In genomic region chr2:76953733-76954347, GRCh38 we compare ENCODE assay signal across 8 cellular contexts.
DNase-seq lines count a peak whose midpoint lies in the region; ATAC-seq lines count a peak whose summit lies in the region.

No MANE protein-coding gene starts in this region.

- WGBS in mesenchymal stem cell, result 59% methylated on average over 2 of the region's 3 CpGs

- no peak overlapping the region for H2BK15ac ChIP-seq in mesenchymal stem cell (ENCODE audit: low read depth, poor library complexity, severe bottlenecking)

- H2BK5ac ChIP-seq in mesenchymal stem cell (ENCODE audit: low read depth, low read length, poor library complexity, severe bottlenecking), result no peak overlapping the region

- H3K27me3 Mint-ChIP-seq in activated CD4-positive, alpha-beta T cell treated with anti-CD3 and anti-CD28 coated beads, Interleukin-2, amount 10 ng/mL, durations not matched to agents 7 days and 5 days, result no peaks in the 10 kb centered on the region
- H3K27me3 Mint-ChIP-seq in T-helper 17 cell, result no peaks in the 10 kb centered on the region

- no peak overlapping the region for H2AFZ ChIP-seq in mesenchymal stem cell (ENCODE audit: low read depth, low read length)

- no peak overlapping the region for H3K27ac ChIP-seq in mesenchymal stem cell (ENCODE audit: low read length, poor library complexity, severe bottlenecking)

- no peak overlapping the region for H3K9ac ChIP-seq in mesenchymal stem cell (ENCODE audit: low read length)

- H3K27me3 ChIP-seq in mesenchymal stem cell (ENCODE audit: control insufficient read depth in 1 of 2, insufficient read depth in 1 of 2, low read length in 2 of 2), result no peaks in the 10 kb centered on the region

- POLR2A ChIA-PET in activated CD4-positive, alpha-beta T cell treated with anti-CD3 and anti-CD28 coated beads, Interleukin-2, amount 10 ng/mL, durations not matched to agents 7 days and 5 days (lab: Charles Lee), result no interaction called here

- H4K8ac ChIP-seq in mesenchymal stem cell (ENCODE audit: low read length), result no peak overlapping the region

- peak; percentile 77 for ATAC-seq in HG03442 (IDR thresholded peaks at IDR 0.05; ENCODE audit: unreplicated experiment)
- no peak for ATAC-seq in T-helper 17 cell

- no peak overlapping the region for H3K23ac ChIP-seq in mesenchymal stem cell (ENCODE audit: low read length in 2 of 2)

- no peak overlapping the region for H3K4me3 Mint-ChIP-seq in activated CD4-positive, alpha-beta T cell treated with anti-CD3 and anti-CD28 coated beads, Interleukin-2, amount 10 ng/mL, durations not matched to agents 7 days and 5 days
- no peak overlapping the region for H3K4me3 Mint-ChIP-seq in T-helper 17 cell

- no peaks in the 10 kb centered on the region for H3K4me1 Mint-ChIP-seq in activated CD4-positive, alpha-beta T cell treated with anti-CD3 and anti-CD28 coated beads, Interleukin-2, amount 10 ng/mL, durations not matched to agents 7 days and 5 days
- H3K4me1 Mint-ChIP-seq in T-helper 17 cell, result no peaks in the 10 kb centered on the region

- no peak overlapping the region for H2BK120ac ChIP-seq in mesenchymal stem cell (ENCODE audit: low read depth, low read length)

- no peak overlapping the region for H2AK5ac ChIP-seq in mesenchymal stem cell (ENCODE audit: low read length, severe bottlenecking)

- H4K91ac ChIP-seq in mesenchymal stem cell (ENCODE audit: low read length), result no peak overlapping the region

- H3K18ac ChIP-seq in mesenchymal stem cell (ENCODE audit: low read depth in 1 of 2, low read length in 2 of 2), result no peak overlapping the region

- no peaks in the 10 kb centered on the region for H3K36me3 Mint-ChIP-seq in activated CD4-positive, alpha-beta T cell treated with anti-CD3 and anti-CD28 coated beads, Interleukin-2, amount 10 ng/mL, durations not matched to agents 7 days and 5 days (ENCODE audit: low read depth)
- H3K36me3 Mint-ChIP-seq in T-helper 17 cell (ENCODE audit: low read depth), result no peaks in the 10 kb centered on the region

- no peaks in the 10 kb centered on the region for H3K36me3 ChIP-seq in mesenchymal stem cell (ENCODE audit: control insufficient read depth in 1 of 2, insufficient read depth in 2 of 2, low read depth in 1 of 2, low read length in 2 of 2)

- no peak overlapping the region for H3K4me2 ChIP-seq in mesenchymal stem cell (ENCODE audit: low read length, poor library complexity, severe bottlenecking)

- H3K14ac ChIP-seq in mesenchymal stem cell (ENCODE audit: low read length in 2 of 2), result no peak overlapping the region

- no peak overlapping the region for H3K4ac ChIP-seq in mesenchymal stem cell (ENCODE audit: low read depth in 1 of 2, low read length in 2 of 2)

- DNase-seq in activated CD4-positive, alpha-beta T cell treated with anti-CD3 and anti-CD28 coated beads, Interleukin-2, amount 10 ng/mL, durations not matched to agents 7 days and 5 days, result peak; percentile 8
- DNase-seq in activated CD4-positive, alpha-beta T cell treated with anti-CD3 and anti-CD28 coated beads for 4 hours, result no peak
- DNase-seq in NCI-H748 (lab: John Stamatoyannopoulos, UW; ENCODE audit: unreplicated experiment) (peak; percentile 68), cerebellar cortex (ENCODE audit: low spot score) (peak; percentile 23), mesenchymal stem cell (peak; percentile 76), T-helper 17 cell (no peak)
- DNase-seq in stimulated activated naive CD4-positive, alpha-beta T cell (lab: John Stamatoyannopoulos, UW), result no peak

- peaks cover 2% of the 10 kb centered on the region for H3K9me3 Mint-ChIP-seq in activated CD4-positive, alpha-beta T cell treated with anti-CD3 and anti-CD28 coated beads, Interleukin-2, amount 10 ng/mL, durations not matched to agents 7 days and 5 days

- no peaks in the 10 kb centered on the region for H3K9me3 ChIP-seq in mesenchymal stem cell (ENCODE audit: control insufficient read depth, low read length)
- H3K9me3 ChIP-seq in T-helper 17 cell (ENCODE audit: control insufficient read depth, low read length, poor library complexity, severe bottlenecking), result no peaks in the 10 kb centered on the region

- no peak overlapping the region for H2BK12ac ChIP-seq in mesenchymal stem cell (ENCODE audit: low read length in 2 of 2)

- H3K27ac Mint-ChIP-seq in activated CD4-positive, alpha-beta T cell treated with anti-CD3 and anti-CD28 coated beads, Interleukin-2, amount 10 ng/mL, durations not matched to agents 7 days and 5 days, result no peak overlapping the region
- H3K27ac Mint-ChIP-seq in T-helper 17 cell, result no peak overlapping the region

- no peak overlapping the region for H3K4me3 ChIP-seq in mesenchymal stem cell (ENCODE audit: insufficient read depth in 1 of 2, low read depth in 1 of 2, low read length in 2 of 2)

- CTCF ChIA-PET in activated CD4-positive, alpha-beta T cell treated with anti-CD3 and anti-CD28 coated beads, Interleukin-2, amount 10 ng/mL, durations not matched to agents 7 days and 5 days (lab: Charles Lee), result no interaction called here

- H3K79me1 ChIP-seq in mesenchymal stem cell (replicated peaks; ENCODE audit: low read length, poor library complexity, severe bottlenecking), result no peaks in the 10 kb centered on the region

- no peaks in the 10 kb centered on the region for H3K4me1 ChIP-seq in mesenchymal stem cell (ENCODE audit: control insufficient read depth, insufficient read depth, low read depth, low read length)

Comparison
In these comparisons a context has a peak if more than half of its experiments do, and no peak if none do; other contexts are left out.
1. DNase-seq: peak in activated CD4-positive, alpha-beta T cell treated with anti-CD3 and anti-CD28 coated beads, Interleukin-2, amount 10 ng/mL, durations not matched to agents 7 days and 5 days (single experiment), NCI-H748 (single experiment), cerebellar cortex (single experiment) and mesenchymal stem cell (single experiment); none in activated CD4-positive, alpha-beta T cell treated with anti-CD3 and anti-CD28 coated beads for 4 hours (0 of 2), T-helper 17 cell (0 of 3) and stimulated activated naive CD4-positive, alpha-beta T cell (0 of 6).